Comparison of ENCODE assay signal across 8 cellular contexts in the genomic region with DNA sequence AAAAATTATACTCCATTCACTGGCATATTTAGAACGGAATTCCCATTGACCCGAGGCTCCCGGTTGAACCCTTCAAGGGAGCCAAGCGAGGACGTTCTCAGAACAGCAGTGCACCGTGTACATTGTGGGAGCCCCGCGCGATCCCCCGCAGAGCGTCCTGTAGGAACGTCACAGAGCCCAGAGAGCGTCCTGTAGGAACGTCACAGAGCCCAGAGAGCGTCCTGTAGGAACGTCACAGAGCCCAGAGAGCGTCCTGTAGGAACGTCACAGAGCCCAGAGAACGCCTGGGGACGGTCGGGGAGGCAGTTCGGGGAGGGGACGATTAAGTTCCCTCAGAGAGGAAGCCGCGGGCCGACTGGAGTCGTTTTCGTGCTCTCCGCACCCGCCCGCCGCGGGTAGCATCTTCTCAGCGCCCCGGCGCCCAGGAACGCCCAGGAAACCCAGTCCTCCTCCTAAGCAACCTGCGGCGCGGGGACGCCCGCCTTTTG. TPM values are rescaled to one million over a fixed set of nuclear protein-coding genes. Genes with fewer than 3 reads are reported as not detected.
DNase-seq lines count a peak whose midpoint lies in the region; ATAC-seq, FAIRE-seq and TF ChIP-seq lines count a peak whose summit lies in the region.

No MANE protein-coding gene starts in this region.

- TSS peak; percentile 48 for BruUV-seq in K562 (replicated peaks; lab: Mats Ljungman, UMichigan)

- H3K4me3 ChIP-seq in DOHH2 (ENCODE audit: low read length), result peak overlapping the region; percentile 80
- H3K4me3 ChIP-seq in SK-N-MC, result peak overlapping the region; percentile 98
- peak overlapping the region; percentile 98 for H3K4me3 ChIP-seq in K562
- peak overlapping the region; percentile 77 for H3K4me3 ChIP-seq in iPS-18c (ENCODE audit: insufficient read depth, low read depth, low read length)
- peak overlapping the region; percentile 81 to 98 (median 91) for H3K4me3 ChIP-seq in skin epidermis

- POLR2A ChIA-PET in K562 (lab: Yijun Ruan, JAX), result interaction anchor here (0.7 to 4.0 kb wide), 14 partner anchors 8 to 139 kb away, joined by 3 to 26 read pairs (median 3); no protein-coding TSS in a partner anchor

- H3F3A ChIP-seq in DOHH2 (ENCODE audit: control insufficient read depth, insufficient read depth), result peaks cover 3% of the 10 kb centered on the region; the same call in 1 of the 2 replicates

- TF ChIP-seq EP300 in K562 (IDR thresholded peaks at IDR 0.05; ENCODE audit: low read length), result no peak

- no peak for TF ChIP-seq CTCF in DOHH2 (IDR thresholded peaks at IDR 0.05; ENCODE audit: low read depth, low read length, poor library complexity, severe bottlenecking)
- TF ChIP-seq CTCF in K562 (IDR thresholded peaks at IDR 0.05 in 2 of 3, conservative IDR thresholded peaks at IDR 0.05 in 1 of 3; ENCODE audit: insufficient read depth in 2 of 3, low read depth in 1 of 3, low read length in 3 of 3), result no peak

- peak overlapping the region; percentile 80 for H3K9ac ChIP-seq in SK-N-MC (ENCODE audit: insufficient read length)
- H3K9ac ChIP-seq in K562 (ENCODE audit: insufficient read depth in 1 of 2, low read depth in 2 of 2, low read length in 2 of 2), result peak overlapping the region; percentile 79 to 95

- H3K9me1 ChIP-seq in K562 (ENCODE audit: control insufficient read depth, insufficient read depth, low read length), result no peaks in the 10 kb centered on the region

- FAIRE-seq in K562 (lab: Jason Lieb, UNC), result no peak

- H3K9me3 ChIP-seq in DOHH2 (ENCODE audit: control insufficient read depth, insufficient read depth, low read length) (no peaks in the 10 kb centered on the region), SK-N-MC (ENCODE audit: low read depth, low read length) (no peaks in the 10 kb centered on the region), K562 (replicated peaks; ENCODE audit: control insufficient read depth, insufficient read depth, low read depth, low read length) (no peaks in the 10 kb centered on the region), iPS-18c (ENCODE audit: control insufficient read depth, insufficient read depth, low read length) (no peaks in the 10 kb centered on the region)

- ATAC-seq in GM19468 (IDR thresholded peaks at IDR 0.05; ENCODE audit: extremely low read depth, unreplicated experiment), result peak; percentile 11
- ATAC-seq in HG03575 (IDR thresholded peaks at IDR 0.05; ENCODE audit: extremely low read depth, insufficient number of reproducible peaks, low FRiP score, unreplicated experiment), result peak; percentile 10
- peak; percentile 68 for ATAC-seq in K562

- no peak for DNase-seq in SK-N-MC (ENCODE audit: low read depth, low spot score)
- DNase-seq in K562 (ENCODE audit: extremely low read depth in 1 of 4, low spot score in 3 of 4), result peak in 3 of 4 experiments; percentile 38 to 69 (median 45)
- DNase-seq in KG1 (lab: John Stamatoyannopoulos, UW), result no peak

- peaks cover 45% of the 10 kb centered on the region for H3K79me2 ChIP-seq in DOHH2 (ENCODE audit: control insufficient read depth, low read length)
- peaks cover 46% of the 10 kb centered on the region for H3K79me2 ChIP-seq in K562 (ENCODE audit: control insufficient read depth, insufficient read depth, low read length)

- peak; percentile 67 for TF ChIP-seq POLR2A in K562 (conservative IDR thresholded peaks at IDR 0.05)

- in situ Hi-C loops in K562 (cut with MboI), result no loop called here

- peaks cover 30% of the 10 kb centered on the region for H3K4me1 ChIP-seq in DOHH2 (ENCODE audit: control insufficient read depth, low read length)
- H3K4me1 ChIP-seq in K562 (replicated peaks in 1 of 2; ENCODE audit: control insufficient read depth in 2 of 2, insufficient read depth in 2 of 2, low read length in 2 of 2), result peaks cover 9 to 17% of the 10 kb centered on the region in 2 experiments; a peak in 2 of 5 replicates

- no peaks in the 10 kb centered on the region for H3K9me2 ChIP-seq in DOHH2 (replicated peaks; ENCODE audit: control insufficient read depth, low read length)

- H3K36me3 ChIP-seq in DOHH2 (ENCODE audit: control insufficient read depth, low read length), result peaks cover 36% of the 10 kb centered on the region
- peaks cover 6% of the 10 kb centered on the region; the same call in 1 of the 2 replicates for H3K36me3 ChIP-seq in SK-N-MC (ENCODE audit: insufficient read depth, low read length)
- peaks cover 16% of the 10 kb centered on the region; the same call in 1 of the 3 replicates for H3K36me3 ChIP-seq in K562 (ENCODE audit: control insufficient read depth, insufficient read depth, low read length)

- peak overlapping the region; percentile 96 for H2AFZ ChIP-seq in K562 (ENCODE audit: low read depth, low read length)

- peak overlapping the region; percentile 90 for H3K27ac ChIP-seq in DOHH2 (ENCODE audit: low read depth, low read length)
- peak overlapping the region; percentile 90 for H3K27ac ChIP-seq in SK-N-MC
- peak overlapping the region; percentile 72 for H3K27ac ChIP-seq in K562 (ENCODE audit: extremely low read depth, low read depth, low read length)
- H3K27ac ChIP-seq in skin epidermis, result peak overlapping the region; percentile 81 to 100 (median 96)

- no peaks in the 10 kb centered on the region for H3K27me3 ChIP-seq in DOHH2 (ENCODE audit: control insufficient read depth, low read length)
- no peaks in the 10 kb centered on the region for H3K27me3 ChIP-seq in K562 (ENCODE audit: control insufficient read depth in 2 of 2, insufficient read depth in 2 of 2, low read length in 2 of 2)

- CTCF ChIA-PET in K562 (lab: Yijun Ruan, JAX; ENCODE audit: low intra/inter-chr PET ratio), result interaction anchor here (1.8 kb wide), 1 partner anchor 137 kb away, joined by 16 read pairs; a partner anchor contains a TSS

- 0% methylated on average over 34 of the region's 42 CpGs for WGBS in K562 (ENCODE audit: insufficient coverage, low coverage, missing lambda C conversion rate)

- no peak for TF ChIP-seq RAD21 in K562 (CRISPR knock-in tag; conservative IDR thresholded peaks at IDR 0.05 in 1 of 2, IDR thresholded peaks at IDR 0.05 in 1 of 2)

- H3K4me2 ChIP-seq in DOHH2 (ENCODE audit: low read length) (peak overlapping the region; percentile 79), K562 (ENCODE audit: insufficient read depth, low read length) (peak overlapping the region; percentile 81)

- intact Hi-C loops in K562 (cut with micrococcal nuclease), result loop anchor here (1.0 to 5.0 kb wide), 3 partner anchors 36 to 138 kb away; a partner anchor contains a TSS

- H4K20me1 ChIP-seq in DOHH2 (ENCODE audit: control insufficient read depth, insufficient read depth, low read depth, low read length) (peaks cover 9% of the 10 kb centered on the region; the same call in 1 of the 2 replicates), K562 (replicated peaks; ENCODE audit: control insufficient read depth, insufficient read depth, low read length) (peaks cover 13% of the 10 kb centered on the region; the same call in 1 of the 2 replicates)

TF ChIP-seq in K562, 482 proteins besides CTCF, POLR2A, EP300 and RAD21 (continues in another document):
- no peak for TF ChIP-seq TAF7 (tag; IDR thresholded peaks at IDR 0.05)
- TF ChIP-seq, protein P1, sequence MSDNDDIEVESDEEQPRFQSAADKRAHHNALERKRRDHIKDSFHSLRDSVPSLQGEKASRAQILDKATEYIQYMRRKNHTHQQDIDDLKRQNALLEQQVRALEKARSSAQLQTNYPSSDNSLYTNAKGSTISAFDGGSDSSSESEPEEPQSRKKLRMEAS (CRISPR knock-in tag; IDR thresholded peaks at IDR 0.05), result no peak
- TF ChIP-seq HDGF (IDR thresholded peaks at IDR 0.05), result no peak
- TF ChIP-seq, protein P2, sequence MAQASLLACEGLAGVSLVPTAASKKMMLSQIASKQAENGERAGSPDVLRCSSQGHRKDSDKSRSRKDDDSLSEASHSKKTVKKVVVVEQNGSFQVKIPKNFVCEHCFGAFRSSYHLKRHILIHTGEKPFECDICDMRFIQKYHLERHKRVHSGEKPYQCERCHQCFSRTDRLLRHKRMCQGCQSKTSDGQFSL (CRISPR knock-in tag; IDR thresholded peaks at IDR 0.05), result no peak
- TF ChIP-seq, protein P2 (tag; IDR thresholded peaks at IDR 0.05), result no peak
- TF ChIP-seq, protein P3, sequence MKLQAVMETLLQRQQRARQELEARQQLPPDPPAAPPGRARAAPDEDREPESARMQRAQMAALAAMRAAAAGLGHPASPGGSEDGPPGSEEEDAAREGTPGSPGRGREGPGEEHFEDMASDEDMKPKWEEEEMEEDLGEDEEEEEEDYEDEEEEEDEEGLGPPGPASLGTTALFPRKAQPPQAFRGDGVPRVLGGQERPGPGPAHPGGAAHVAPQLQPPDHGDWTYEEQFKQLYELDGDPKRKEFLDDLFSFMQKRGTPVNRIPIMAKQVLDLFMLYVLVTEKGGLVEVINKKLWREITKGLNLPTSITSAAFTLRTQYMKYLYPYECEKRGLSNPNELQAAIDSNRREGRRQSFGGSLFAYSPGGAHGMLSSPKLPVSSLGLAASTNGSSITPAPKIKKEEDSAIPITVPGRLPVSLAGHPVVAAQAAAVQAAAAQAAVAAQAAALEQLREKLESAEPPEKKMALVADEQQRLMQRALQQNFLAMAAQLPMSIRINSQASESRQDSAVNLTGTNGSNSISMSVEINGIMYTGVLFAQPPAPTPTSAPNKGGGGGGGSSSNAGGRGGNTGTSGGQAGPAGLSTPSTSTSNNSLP (IDR thresholded peaks at IDR 0.05; ENCODE audit: borderline replicate concordance, low read depth, low read length), result no peak

RNA-seq across cellular contexts. Expression of a gene that starts 0.5 kb away (rescaled TPM):
- 155 and 386 TPM in 2 replicates for total RNA-seq in K562 (2011; cell fraction: chromatin; rRNA removed; ENCODE audit: low replicate concordance)
- total RNA-seq in K562 (2011; cell fraction: nucleolus; rRNA removed), result 130 and 132 TPM in 2 replicates
- 338 and 395 TPM in 2 replicates for total RNA-seq in K562 (2011; cell fraction: nucleoplasm; rRNA removed)
- 48.3 and 68.9 TPM in 2 replicates for total RNA-seq in K562 (2014; rRNA removed)
- 181 and 192 TPM in 2 replicates for total RNA-seq in K562 (2014; rRNA removed; fragmentation: Illumina TruSeq; extraction: Trizol)
- 109 and 113 TPM in 2 replicates for total RNA-seq in K562 (2015; rRNA removed; fragmentation: Illumina TruSeq; extraction: Trizol)
- total RNA-seq in K562 (2021), result 201 and 202 TPM in 2 replicates
- polyA plus RNA-seq in K562 (2011; rRNA removed), result 166 and 168 TPM in 2 replicates
- 60.8 and 184 TPM in 2 replicates for polyA plus RNA-seq in K562 (2011; cell fraction: cytosol; rRNA removed)
- polyA plus RNA-seq in K562 (2011; cell fraction: nucleus; rRNA removed), result 54.2 and 111 TPM in 2 replicates
- 169 and 188 TPM in 2 replicates for polyA plus RNA-seq in K562 (2012)
- 153 and 179 TPM in 2 replicates for polyA plus RNA-seq in K562 (2014; fragmentation: Illumina TruSeq; extraction: Trizol)
- 10 to 100 TPM; 81.6 to 95.3 TPM for polyA plus RNA-seq in K562 (2014; fragmentation: Nextera tagmentation; extraction: Ambion mirVana)
- polyA plus RNA-seq in K562 (2014; rRNA removed), result 107 and 123 TPM in 2 replicates
- 226 and 248 TPM in 2 replicates for polyA minus RNA-seq in K562 (2011; rRNA and poly(A)+ RNA removed)
- polyA minus RNA-seq in K562 (2011; cell fraction: cytosol; rRNA and poly(A)+ RNA removed), result 62.8 and 80.9 TPM in 2 replicates
- 22.8 and 33.3 TPM in 2 replicates for polyA minus RNA-seq in K562 (2011; cell fraction: nucleus; rRNA and poly(A)+ RNA removed)

Comparison
In these comparisons a context has a peak if more than half of its experiments do, and no peak if none do; other contexts are left out.
1. ATAC-seq: peak in every context shown above with its lines; median percentile 68 in K562; 11 in GM19468; 10 in HG03575.
2. DNase-seq: peak in K562 (3 of 4); none in SK-N-MC (single experiment) and KG1 (single experiment).
3. Peak in every context shown above with its lines, with median percentiles within 50 percentile points of each other: H3K27ac ChIP-seq and H3K4me3 ChIP-seq.